8 cellular contexts compared by ENCODE assay signal in genomic region chr4:23888421-23889319, GRCh38. TPM values are rescaled to one million over a fixed set of nuclear protein-coding genes. Genes with fewer than 3 reads are reported as not detected.
DNase-seq lines count a peak whose midpoint lies in the region; ATAC-seq and TF ChIP-seq lines count a peak whose summit lies in the region.

No MANE protein-coding gene starts in this region.

- H3K4me1 Mint-ChIP-seq in HFFc6 (ENCODE audit: low read depth) (peaks cover 16% of the 10 kb centered on the region; the same call in 1 of the 2 replicates), brain (peaks cover 83% of the 10 kb centered on the region)

- H3K4me3 Mint-ChIP-seq in HFFc6 (peak overlapping the region; percentile 83), brain (peak overlapping the region; percentile 90 to 97 (median 94))

- DNase-seq in HFFc6 (no peak), kidney epithelial cell (ENCODE audit: low read depth) (no peak), stomach (no peak), GF-D8 (lab: John Stamatoyannopoulos, UW) (no peak), NCI-H1436 treated with DMSO at 0.1 percent for 48 hours (lab: John Stamatoyannopoulos, UW) (no peak)
- DNase-seq in activated effector memory CD4-positive, alpha-beta T cell treated with anti-CD3 and anti-CD28 coated beads, Interleukin-2, amount 50 U/mL, for 16 hours, result no peak

- WGBS in stomach, 5 donors, result 4 to 7% (median 6%) methylated on average over 25 of the region's 25 CpGs

- no peak for ATAC-seq in GM19455 (IDR thresholded peaks at IDR 0.05; ENCODE audit: unreplicated experiment)

- H3K4me1 ChIP-seq in stomach, result peaks cover 4 to 36% (median 18%) of the 10 kb centered on the region in 4 donors

- TF ChIP-seq CTCF in HFFc6 (IDR thresholded peaks at IDR 0.05) (no peak), brain (conservative IDR thresholded peaks at IDR 0.05) (no peak), kidney epithelial cell (IDR thresholded peaks at IDR 0.05; ENCODE audit: insufficient read depth, low read length, poor library complexity, severe bottlenecking) (no peak), stomach (IDR thresholded peaks at IDR 0.05) (no peak)

- TF ChIP-seq POLR2A in stomach (IDR thresholded peaks at IDR 0.05), result no peak

- peak overlapping the region; percentile 64 for H3K4me3 ChIP-seq in kidney epithelial cell (ENCODE audit: low read depth, low read length)
- peak overlapping the region; percentile 46 to 52 (median 52) for H3K4me3 ChIP-seq in stomach

- H3K36me3 Mint-ChIP-seq in HFFc6 (ENCODE audit: low read depth) (no peaks in the 10 kb centered on the region), brain (no peaks in the 10 kb centered on the region)

- intact Hi-C loops in stomach (cut with DNase I; ENCODE audit: low total_unique reads), result no loop called here

- H3K9me3 Mint-ChIP-seq in HFFc6, result peaks cover 7% of the 10 kb centered on the region; the same call in 1 of the 2 replicates
- H3K9me3 Mint-ChIP-seq in brain, result peaks cover 0 to 2% (median 0%) of the 10 kb centered on the region in 5 experiments

- H3K36me3 ChIP-seq in kidney epithelial cell (ENCODE audit: control insufficient read depth, insufficient read depth, low read length) (no peaks in the 10 kb centered on the region), stomach (no peaks in the 10 kb centered on the region)

- no peak for TF ChIP-seq EP300 in stomach (IDR thresholded peaks at IDR 0.05)

- no peaks in the 10 kb centered on the region for H3K9me3 ChIP-seq in stomach

- H3K27ac Mint-ChIP-seq in HFFc6 (no peak overlapping the region), brain (peak overlapping the region; percentile 41 to 96 (median 94))

- H3K27me3 ChIP-seq in kidney epithelial cell (ENCODE audit: control insufficient read depth, insufficient read depth, low read length), result no peaks in the 10 kb centered on the region
- H3K27me3 ChIP-seq in stomach, result no peaks in the 10 kb centered on the region

- H3K27ac ChIP-seq in stomach, result peak overlapping the region; percentile 75 to 80 (median 77)

- H3K27me3 Mint-ChIP-seq in HFFc6 (ENCODE audit: insufficient read depth) (no peaks in the 10 kb centered on the region), brain (no peaks in the 10 kb centered on the region)

RNA-seq across cellular contexts. Expression of gene PPARGC1A, which starts 1.2 kb away (rescaled TPM):
- not detected for total RNA-seq in HFFc6 (2021; fragmentation: NEBNext Ultra II Directional; extraction: Animal tissue kit (Norgen Biotek cat#: 25700))
- polyA plus RNA-seq in brain (ENCODE audit: insufficient read depth, low read depth, low replicate concordance) (2.6 TPM), stomach (1 to 10 TPM; 2.0 to 3.2 (median 2.9) TPM)
- total RNA-seq in kidney epithelial cell (3.3 and 14.4 TPM in 2 replicates), stomach (100 to 1,000 TPM in 1 of 5 donors, 10 to 100 TPM in 4; 11.0 to 230 (median 32.1) TPM)
